In genomic region chr3:124916837-124917409, GRCh38 we compare ENCODE assay signal across 1 cellular context.
TF ChIP-seq lines count a peak whose summit lies in the region.

No MANE protein-coding gene starts in this region.

TF ChIP-seq in GM12891, 5 proteins besides CTCF, POLR2A, EP300 and RAD21:
- TF ChIP-seq POLR2AphosphoS5 (IDR thresholded peaks at IDR 0.05; ENCODE audit: low read depth, low read length), result no peak
- no peak for TF ChIP-seq TAF1 (IDR thresholded peaks at IDR 0.05; ENCODE audit: low read depth, low read length)
- no peak for TF ChIP-seq PAX5 (IDR thresholded peaks at IDR 0.05; ENCODE audit: insufficient read depth, low read length, severe bottlenecking)
- TF ChIP-seq POU2F2 (IDR thresholded peaks at IDR 0.05; ENCODE audit: low read depth, low read length), result no peak
- TF ChIP-seq SPI1 (IDR thresholded peaks at IDR 0.05; ENCODE audit: low read depth, low read length), result peak; percentile 9; the same call in 1 of the 2 replicates
